Comparison of ENCODE assay signal across 26 cellular contexts in genomic region chr4:613126-613525, GRCh38. TPM values are rescaled to one million over a fixed set of nuclear protein-coding genes. Genes with fewer than 3 reads are reported as not detected.
"Had no signal": no experiment of that assay in that cellular context is flagged by ENCODE, and none has a peak within 500 bp of the region (broad histone marks: within the 10 kb centered on the region; RNA-seq: fewer than 3 reads in every experiment).

No MANE protein-coding gene starts in this region.

- H3K4me1 ChIP-seq: Peyer's patch had no signal

- H3K27ac ChIP-seq: Peyer's patch, RWPE1, SJCRH30, VCaP had no signal

- H3K36me3 ChIP-seq: Peyer's patch, SJCRH30 had no signal

- H3K9me3 ChIP-seq: Peyer's patch, SJCRH30, SK-N-SH had no signal

- H3K4me3 ChIP-seq: Peyer's patch, SJCRH30 had no signal

- DNase-seq: activated CD4-positive, alpha-beta memory T cell treated with anti-CD3 and anti-CD28 coated beads, Interleukin-2, amount 10 ng/mL, durations not matched to agents 7 days and 5 days; activated CD4-positive, alpha-beta T cell treated with anti-CD3 and anti-CD28 coated beads, Interleukin-2, amount 50 U/mL, for 1 hour; activated CD4-positive, CD25-positive, alpha-beta regulatory T cell; activated CD8-positive, alpha-beta memory T cell treated with anti-CD3 and anti-CD28 coated beads, Interleukin-2, amount 50 U/mL, for 4 hours; activated gamma-delta T cell treated with Interleukin-2 at 50 U/mL for 16 hours; activated naive CD4-positive, alpha-beta T cell treated with anti-CD3 and anti-CD28 coated beads, Interleukin-2, amount 10 ng/mL, durations not matched to agents 7 days and 5 days; activated naive CD8-positive, alpha-beta T cell treated with anti-CD3 and anti-CD28 coated beads for 36 hours; activated T-cell treated with anti-CD3 and anti-CD28 coated beads, Interleukin-2, amount 50 U/mL, for 1 hour; caudate nucleus; Kasumi-1; KBM-7; NCI-H1105 treated with DMSO at 0.1 percent for 48 hours; NCI-H1436 treated with DMSO at 0.1 percent for 48 hours; NCI-H187; NCI-H2081 treated with DMSO at 0.1 percent for 48 hours; NCI-H446; NCI-H524; SJCRH30; SK-N-SH; T-helper 1 cell had no signal

- H3K27me3 ChIP-seq: Peyer's patch, SJCRH30 had no signal

RNA-seq across cellular contexts. Expression of gene PDE6B, which starts 12.2 kb away (rescaled TPM):
- total RNA-seq: SJCRH30 had no signal

RNA-seq across cellular contexts. Expression of gene TMEM271, which starts 37.0 kb away (rescaled TPM):
- total RNA-seq: activated CD4-positive, alpha-beta memory T cell treated with anti-CD3 and anti-CD28 coated beads, Interleukin-2, amount 10 ng/mL, durations not matched to agents 7 days and 5 days; activated CD8-positive, alpha-beta memory T cell treated with anti-CD3 and anti-CD28 coated beads for 36 hours; activated naive CD8-positive, alpha-beta T cell treated with anti-CD3 and anti-CD28 coated beads for 36 hours; Peyer's patch; Right ventricle myocardium superior; T-helper 2 cell treated with Interferon-gamma antibody and Interleukin-4, amounts not matched to agents 100 ng/mL and 5 ng/mL, for 36 hours had no signal
- polyA plus RNA-seq: SK-N-SH had no signal
